17 cellular contexts compared by ENCODE assay signal in the genomic region with DNA sequence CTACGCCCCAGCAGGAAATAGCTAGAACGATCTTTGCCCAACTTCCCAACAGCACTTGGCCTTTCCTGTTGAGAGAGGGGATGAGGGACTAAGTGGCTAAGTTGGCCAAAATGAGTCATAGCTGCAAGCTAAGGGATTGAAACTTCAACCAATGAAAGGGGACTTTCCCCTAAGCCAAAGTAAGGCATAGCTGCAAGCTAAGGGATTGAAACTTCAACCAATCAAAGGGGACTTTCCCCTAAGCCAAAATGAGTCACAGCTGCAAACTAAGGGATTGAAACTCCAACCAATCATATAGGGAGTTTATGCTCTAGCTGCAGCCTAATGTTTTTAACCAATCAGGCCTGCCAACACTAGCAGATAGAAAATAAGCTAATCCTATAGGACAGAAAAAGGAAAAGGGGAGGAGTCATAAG.
DNase-seq lines count a peak whose midpoint lies in the region; ATAC-seq, FAIRE-seq and TF ChIP-seq lines count a peak whose summit lies in the region.
"Had no signal": no experiment of that assay in that cellular context is flagged by ENCODE, and none has a peak within 500 bp of the region (broad histone marks: within the 10 kb centered on the region; RNA-seq: fewer than 3 reads in every experiment).

No MANE protein-coding gene starts in this region.

- H3K27ac ChIP-seq in PC-3 (ENCODE audit: low read length) = no peak overlapping the region
- H3K27ac ChIP-seq: epithelial cell of prostate, vagina had no signal

- no peaks in the 10 kb centered on the region for H3K79me2 ChIP-seq in PC-3 (ENCODE audit: low read length)

- FAIRE-seq in urothelium cell line (lab: Jason Lieb, UNC) = no peak

- BruUV-seq in PC-3 (replicated peaks; lab: Mats Ljungman, UMichigan) = no TSS peak

- H3K9ac ChIP-seq in PC-3 (ENCODE audit: low read length) = no peak overlapping the region

- CTCF ChIA-PET in PC-3 (lab: Charles Lee) = no interaction called here

- ATAC-seq in GM18907 (IDR thresholded peaks at IDR 0.05; ENCODE audit: unreplicated experiment) (peak; percentile 92), HG02870 (IDR thresholded peaks at IDR 0.05; ENCODE audit: unreplicated experiment) (peak; percentile 96), PC-3 (no peak), HG03108 (IDR thresholded peaks at IDR 0.05; ENCODE audit: unreplicated experiment) (no peak)

- peak overlapping the region; percentile 22; the same call in 1 of the 2 replicates for H3K4me3 ChIP-seq in PC-3 (ENCODE audit: low read length)
- H3K4me3 ChIP-seq: vagina had no signal

- no peak for TF ChIP-seq CTCF in PC-3 (conservative IDR thresholded peaks at IDR 0.05; ENCODE audit: low read depth, low read length)

- in situ Hi-C loops in Caki2 (cut with HindIII; ENCODE audit: low pct_unique_long_range_greater_than_20kb, low sequenced_read_pairs) = no loop called here
- in situ Hi-C loops in ACHN (cut with HindIII; ENCODE audit: low pct_ligation_motif_present, low pct_unique_long_range_greater_than_20kb, low sequenced_read_pairs) = no loop called here

- H2AFZ ChIP-seq in PC-3 (ENCODE audit: low read length) = no peak overlapping the region

- no peaks in the 10 kb centered on the region for H3K9me2 ChIP-seq in PC-3 (replicated peaks; ENCODE audit: low read length)

- peak overlapping the region; percentile 27; the same call in 1 of the 2 replicates for H3K4me2 ChIP-seq in PC-3 (ENCODE audit: low read length)

- H3K9me3 ChIP-seq in PC-3 (ENCODE audit: low read length) = peaks cover 4% of the 10 kb centered on the region; the same call in 1 of the 2 replicates
- H3K9me3 ChIP-seq: vagina had no signal

- DNase-seq in Caki2 (ENCODE audit: low read depth) = peak; percentile 16
- peak; percentile 28 for DNase-seq in PC-3
- DNase-seq in urothelium cell line (ENCODE audit: low spot score) = no peak
- no peak for DNase-seq in ACHN
- no peak for DNase-seq in NCI-H345 (lab: John Stamatoyannopoulos, UW)
- DNase-seq: activated CD4-positive, CD25-positive, alpha-beta regulatory T cell; activated effector memory CD4-positive, alpha-beta T cell treated with anti-CD3 and anti-CD28 coated beads, Interleukin-2, amount 50 U/mL, for 16 hours; DMS79 treated with DMSO at 0.1 percent for 48 hours; HCEC 1CT; hypothalamus; NCI-H1105 treated with DMSO at 0.1 percent for 48 hours; NCI-H69 had no signal

- H3K36me3 ChIP-seq in PC-3 (ENCODE audit: low read depth, low read length) = no peaks in the 10 kb centered on the region
- H3K36me3 ChIP-seq: vagina had no signal

- intact Hi-C loops in PC-3 (cut with micrococcal nuclease) = no loop called here

- H4K20me1 ChIP-seq in PC-3 (ENCODE audit: low read length) = no peaks in the 10 kb centered on the region

- H3K4me1 ChIP-seq in PC-3 (ENCODE audit: insufficient read depth, low read length) = peaks cover 35% of the 10 kb centered on the region
- H3K4me1 ChIP-seq: vagina had no signal

- H3K27me3 ChIP-seq in PC-3 (ENCODE audit: low read length) = no peaks in the 10 kb centered on the region
- H3K27me3 ChIP-seq: vagina had no signal

- POLR2A ChIA-PET in PC-3 (lab: Charles Lee; ENCODE audit: unreplicated experiment) = no interaction called here

- H3F3A ChIP-seq in PC-3 (ENCODE audit: low read length, unreplicated experiment) = no peaks in the 10 kb centered on the region

Comparison
In these comparisons a context has a peak if more than half of its experiments do, and no peak if none do; other contexts are left out.
1. DNase-seq: peak in Caki2 (single experiment) and PC-3 (single experiment); none in urothelium cell line (single experiment), ACHN (single experiment) and NCI-H345 (single experiment).
2. ATAC-seq: peak in GM18907 (single experiment) and HG02870 (single experiment); none in PC-3 (single experiment) and HG03108 (single experiment).